ENCODE assay signal across 27 cellular contexts in genomic region chr5:135279328-135279727, GRCh38.
"Had no signal": no experiment of that assay in that cellular context is flagged by ENCODE, and none has a peak within 500 bp of the region (broad histone marks: within the 10 kb centered on the region; RNA-seq: fewer than 3 reads in every experiment).

No MANE protein-coding gene starts in this region.

- ATAC-seq: stimulated activated effector memory CD8-positive, alpha-beta T cell treated with anti-CD3 and anti-CD28 coated beads, Interleukin-12 subunit alpha, Interleukin-12 subunit beta, amount 100 ng/mL, for 72 hours; stimulated activated memory B cell treated with anti-CD40 and anti-IgM and Interleukin-4, amounts not matched to agents 10 μg/mL and 1 μg/mL and 100 μg/mL, for 72 hours; stimulated activated naive B cell treated with anti-CD40 and anti-IgM and Interleukin-4, amounts not matched to agents 10 μg/mL and 1 μg/mL and 100 μg/mL, for 72 hours; stimulated activated naive CD8-positive, alpha-beta T cell treated with anti-CD3 and anti-CD28 coated beads, Interleukin-15, amount 100 ng/mL, for 72 hours; stimulated activated naive CD8-positive, alpha-beta T cell treated with anti-CD3 and anti-CD28 coated beads, Interleukin-15, Interleukin-2, amounts not matched to agents 100 U/mL and 50 U/mL, for 24 hours; upper lobe of right lung had no signal

- DNase-seq: stimulated activated CD4-positive, alpha-beta T cell treated with anti-CD3 and anti-CD28 coated beads, Interleukin-2, amount 100 ng/mL, for 48 hours; stimulated activated CD4-positive, alpha-beta T cell treated with anti-CD3 and anti-CD28 coated beads, Interleukin-4, amount 100 ng/mL, for 1 hour; stimulated activated CD4-positive, alpha-beta T cell treated with anti-CD3 and anti-CD28 coated beads, Interleukin-4, amount 100 ng/mL, for 24 hours; stimulated activated CD4-positive, alpha-beta T cell treated with anti-CD3 and anti-CD28 coated beads, Interleukin-4, amount 100 ng/mL, for 4 hours; stimulated activated CD8-positive, alpha-beta memory T cell treated with anti-CD3 and anti-CD28 coated beads, Interleukin-4, amount 100 ng/mL, for 48 hours; stimulated activated naive B cell treated with anti-CD40 and anti-IgM and Interleukin-4, amounts not matched to agents 10 μg/mL and 1 μg/mL and 100 μg/mL, for 72 hours; stimulated activated naive CD4-positive, alpha-beta T cell; stimulated activated naive CD4-positive, alpha-beta T cell treated with Interleukin-2 at 50 U/mL for 16 hours; stimulated activated naive CD8-positive, alpha-beta T cell treated with anti-CD3 and anti-CD28 coated beads, Interleukin-15, amount 100 ng/mL, for 72 hours; stimulated activated naive CD8-positive, alpha-beta T cell treated with anti-CD3 and anti-CD28 coated beads, Interleukin-15, Interleukin-2, amounts not matched to agents 100 U/mL and 50 U/mL, for 24 hours; stomach; substantia nigra; testis; thyroid gland; tibial artery; transverse colon; trophoblast cell; upper lobe of left lung; upper lobe of right lung; uterus had no signal

- H3K4me1 ChIP-seq: stomach, suprapubic skin, testis, thyroid gland, tibial artery, tibial nerve, transverse colon, upper lobe of left lung, upper lobe of right lung, uterus, vagina had no signal

- H3K27ac ChIP-seq: stomach, suprapubic skin, testis, thoracic aorta, thyroid gland, tibial artery, tibial nerve, transverse colon, upper lobe of left lung, upper lobe of right lung, uterus, vagina had no signal

- H3K4me3 ChIP-seq: stomach, suprapubic skin, testis, thoracic aorta, thyroid gland, tibial artery, tibial nerve, transverse colon, upper lobe of left lung, upper lobe of right lung, uterus, vagina had no signal

- H3K27me3 ChIP-seq: stomach, suprapubic skin, testis, thyroid gland, tibial artery, tibial nerve, upper lobe of left lung, upper lobe of right lung, uterus, vagina had no signal

- H3K36me3 ChIP-seq: stomach, suprapubic skin, thoracic aorta, thyroid gland, tibial artery, tibial nerve, transverse colon, upper lobe of left lung, upper lobe of right lung, uterus, vagina had no signal

- FAIRE-seq: urothelium cell line had no signal

- H3K9me3 ChIP-seq: stomach, suprapubic skin, testis, thoracic aorta, thyroid gland, transverse colon, upper lobe of left lung, upper lobe of right lung, uterus, vagina had no signal
